ENCODE assay signal across 24 cellular contexts in the genomic region with DNA sequence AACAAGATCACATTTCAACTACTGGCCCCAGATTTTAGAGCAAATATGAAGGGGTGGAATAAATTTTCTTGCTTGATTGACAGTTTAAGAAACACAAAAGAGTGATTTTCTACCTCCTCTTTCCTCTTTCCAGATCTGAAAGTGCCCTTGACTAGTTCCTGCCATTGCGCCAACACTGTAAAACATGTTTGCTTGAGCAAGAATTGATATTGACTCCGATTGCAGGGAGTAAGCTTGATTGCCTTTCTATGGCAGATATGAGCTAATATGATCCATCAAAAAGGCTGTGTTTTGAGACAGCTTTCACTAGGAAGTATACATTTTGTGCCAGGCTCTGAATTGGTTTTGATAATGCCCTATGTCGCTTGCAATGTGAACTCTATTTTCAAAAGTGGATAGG.
"Had no signal": no experiment of that assay in that cellular context is flagged by ENCODE, and none has a peak within 500 bp of the region (broad histone marks: within the 10 kb centered on the region; RNA-seq: fewer than 3 reads in every experiment).

No MANE protein-coding gene starts in this region.

- DNase-seq: activated B cell treated with CpG ODN at 0.5 μM for 24 hours; activated CD4-positive, alpha-beta T cell treated with anti-CD3 and anti-CD28 coated beads for 48 hours; activated CD4-positive, alpha-beta T cell treated with anti-CD3 and anti-CD28 coated beads, Interleukin-2, amount 50 U/mL, for 1 hour; activated CD4-positive, alpha-beta T cell treated with anti-CD3 and anti-CD28 coated beads, Interleukin-2, amount 50 U/mL, for 48 hours; activated CD8-positive, alpha-beta memory T cell treated with anti-CD3 and anti-CD28 coated beads for 24 hours; activated CD8-positive, alpha-beta T cell treated with anti-CD3 and anti-CD28 coated beads for 36 hours; activated effector memory CD4-positive, alpha-beta T cell treated with Interleukin-2 at 50 U/mL for 16 hours; activated gamma-delta T cell treated with Interleukin-2 at 50 U/mL for 16 hours; activated naive CD4-positive, alpha-beta T cell treated with anti-CD3 and anti-CD28 coated beads, Interleukin-2, amount 50 U/mL, for 16 hours; activated naive CD4-positive, alpha-beta T cell treated with Interleukin-2 at 50 U/mL for 16 hours; activated T-cell treated with anti-CD3 and anti-CD28 coated beads, Interleukin-2, amount 50 U/mL, for 4 hours; amygdala; aorta; body of pancreas; caudate nucleus; colonic mucosa; effector CD8-positive, alpha-beta T cell; esophagus squamous epithelium; head of caudate nucleus; T-helper 17 cell; T1000; WERI-Rb-1 had no signal

- ATAC-seq: activated CD4-positive, CD25-positive, alpha-beta regulatory T cell treated with anti-CD3 and anti-CD28 coated beads, Interleukin-2, amount 50 U/mL, for 24 hours; activated CD8-positive, alpha-beta T cell treated with anti-CD3 and anti-CD28 coated beads for 36 hours; activated T-cell treated with anti-CD3 and anti-CD28 coated beads, Interleukin-2, amount 50 U/mL, for 4 hours; activated T-helper 17 cell treated with anti-CD3 and anti-CD28 coated beads, Interleukin-2, amount 50 U/mL, for 72 hours; body of pancreas; T-helper 17 cell had no signal
